ENCODE assay signal across 8 cellular contexts in genomic region chr6:27126815-27127537, GRCh38.
DNase-seq lines count a peak whose midpoint lies in the region; ATAC-seq, FAIRE-seq and TF ChIP-seq lines count a peak whose summit lies in the region.

No MANE protein-coding gene starts in this region.

- H4K5ac ChIP-seq in H1 (ENCODE audit: insufficient read length, low read depth, low read length), result no peak overlapping the region

- DNase-seq in NCI-H82 (lab: John Stamatoyannopoulos, UW) (peak; percentile 90), H1 (ENCODE audit: low read depth in 1 of 2, low spot score in 2 of 2) (peak in 1 of 2 experiments; percentile 83)
- peak; percentile 58 to 64 for DNase-seq in activated CD8-positive, alpha-beta memory T cell treated with anti-CD3 and anti-CD28 coated beads for 1 hour (ENCODE audit: extremely low read depth in 1 of 2, low read depth in 1 of 2)
- peak; percentile 60 to 68 for DNase-seq in stimulated activated CD8-positive, alpha-beta memory T cell treated with anti-CD3 and anti-CD28 coated beads, Interleukin-4, amount 100 ng/mL, for 4 hours (ENCODE audit: low read depth in 2 of 2, low spot score in 1 of 2)

- no peak overlapping the region for H3K14ac ChIP-seq in H1 (ENCODE audit: insufficient read length)

- H3K9me3 ChIP-seq in H1 (ENCODE audit: insufficient read depth in 2 of 2, low read depth in 1 of 2, low read length in 1 of 2) (no peaks in the 10 kb centered on the region), mononuclear cell (ENCODE audit: low read depth, low read length) (no peaks in the 10 kb centered on the region)

- no peak; a peak in 1 of 3 replicates for TF ChIP-seq POLR2A in H1 (IDR thresholded peaks at IDR 0.05; ENCODE audit: control extremely low read depth in 1 of 2, low read depth in 2 of 2, low read length in 2 of 2)

- H3K4me3 ChIP-seq in H1 (ENCODE audit: extremely low read depth in 1 of 4, insufficient read depth in 2 of 4, low read depth in 3 of 4, low read length in 4 of 4) (peak overlapping the region in 3 of 4 experiments; percentile 22 to 57 (median 38); a peak in 5 of 8 replicates), mononuclear cell (ENCODE audit: low read length) (peak overlapping the region; percentile 15)

- H3K4me2 ChIP-seq in H1 (ENCODE audit: insufficient read depth in 1 of 2, low read depth in 2 of 2, low read length in 2 of 2), result peak overlapping the region; percentile 0 to 55; a peak in 2 of 4 replicates

- peak; percentile 65 to 90 (median 84) for TF ChIP-seq CTCF in H1 (IDR thresholded peaks at IDR 0.05; ENCODE audit: control extremely low read depth in 1 of 3, insufficient read depth in 1 of 3, low read depth in 1 of 3, low read length in 3 of 3)

- H3K9ac ChIP-seq in H1 (replicated peaks in 1 of 4; ENCODE audit: extremely low read depth in 1 of 4, low read depth in 3 of 4, low read length in 3 of 4), result no peak overlapping the region

- no peaks in the 10 kb centered on the region for H3K23me2 ChIP-seq in H1 (ENCODE audit: low read depth, low read length)

- H4K20me1 ChIP-seq in H1 (replicated peaks in 1 of 2; ENCODE audit: control insufficient read depth in 1 of 2, insufficient read depth in 2 of 2, low read length in 2 of 2), result no peaks in the 10 kb centered on the region

- peak; percentile 78 to 81 for TF ChIP-seq RAD21 in H1 (IDR thresholded peaks at IDR 0.05 in 1 of 2, conservative IDR thresholded peaks at IDR 0.05 in 1 of 2; ENCODE audit: low read depth in 2 of 2, low read length in 2 of 2)

- FAIRE-seq in A204.1 (lab: Jason Lieb, UNC) (peak; percentile 98), H1 (lab: Jason Lieb, UNC) (peak; percentile 52)

- POLR2A ChIA-PET in H1 (lab: Charles Lee; ENCODE audit: partially characterized antibody), result interaction anchor here (0.5 to 9.6 kb wide), 6 partner anchors 11 to 1004 kb away, joined by 3 to 824 read pairs (median 3); a partner anchor contains a TSS

- H2BK120ac ChIP-seq in H1 (replicated peaks; ENCODE audit: low read depth, low read length), result no peak overlapping the region

- peak; percentile 71 for ATAC-seq in GM18502 (IDR thresholded peaks at IDR 0.05; ENCODE audit: poor library complexity, unreplicated experiment)
- peak; percentile 44 for ATAC-seq in HG03064 (IDR thresholded peaks at IDR 0.05; ENCODE audit: low read depth, unreplicated experiment)

- peaks cover 0 to 7% of the 10 kb centered on the region in 2 experiments; a peak in 1 of 4 replicates for H3K79me2 ChIP-seq in H1 (ENCODE audit: control insufficient read depth in 1 of 2, insufficient read depth in 2 of 2, low read length in 2 of 2)

- no peak overlapping the region for H2BK5ac ChIP-seq in H1 (ENCODE audit: low read depth, low read length)

- H3K27me3 ChIP-seq in H1 (replicated peaks in 1 of 4; ENCODE audit: control insufficient read depth in 3 of 4, extremely low read depth in 1 of 4, insufficient read depth in 3 of 4, low read length in 3 of 4) (no peaks in the 10 kb centered on the region), mononuclear cell (ENCODE audit: insufficient read depth, low read length) (no peaks in the 10 kb centered on the region)

- H2AFZ ChIP-seq in H1 (ENCODE audit: low read length), result no peak overlapping the region

- peaks cover 0 to 2% (median 0%) of the 10 kb centered on the region in 4 experiments; a peak in 1 of 7 replicates for H3K4me1 ChIP-seq in H1 (replicated peaks in 1 of 4; ENCODE audit: control insufficient read depth in 3 of 4, insufficient read depth in 4 of 4, low read length in 3 of 4)
- H3K4me1 ChIP-seq in mononuclear cell (ENCODE audit: insufficient read depth, low read length), result peaks cover 14% of the 10 kb centered on the region

- H3K27ac ChIP-seq in H1 (ENCODE audit: low read depth, low read length), result no peak overlapping the region

- H4K91ac ChIP-seq in H1 (replicated peaks; ENCODE audit: insufficient read length, low read length), result no peak overlapping the region

- 21% methylated on average over 23 of the region's 23 CpGs; no CpG with 5 or more reads in 1 of the 2 experiments for WGBS in H1 (ENCODE audit: extremely low coverage in 1 of 2, insufficient coverage in 1 of 2, insufficient read length in 1 of 2, insufficient replicate concordance in 2 of 2, low coverage in 1 of 2, low lambda C conversion rate in 2 of 2, missing lambda C conversion rate in 1 of 2), 2 experiments

- H3K4ac ChIP-seq in H1 (replicated peaks; ENCODE audit: insufficient read length, low read depth, low read length), result no peak overlapping the region

- H4K8ac ChIP-seq in H1 (ENCODE audit: extremely low read depth, insufficient read depth, low read length), result no peak overlapping the region

- H2AK5ac ChIP-seq in H1 (ENCODE audit: low read depth, low read length), result no peak overlapping the region

- peaks cover 0 to 2% (median 0%) of the 10 kb centered on the region in 4 experiments; a peak in 1 of 8 replicates for H3K36me3 ChIP-seq in H1 (ENCODE audit: control insufficient read depth in 2 of 4, insufficient read depth in 4 of 4, low read length in 3 of 4)

- H3K18ac ChIP-seq in H1 (ENCODE audit: extremely low read depth, low read length), result no peak overlapping the region

- no peak overlapping the region for H2BK20ac ChIP-seq in H1 (ENCODE audit: low read length)

- CTCF ChIA-PET in H1 (lab: Charles Lee; ENCODE audit: partially characterized antibody), result interaction anchor here (0.6 to 2.2 kb wide), 13 partner anchors 8 to 861 kb away, joined by 3 to 7 read pairs (median 4); a partner anchor contains a TSS

- no peak overlapping the region for H3K56ac ChIP-seq in H1 (replicated peaks; ENCODE audit: insufficient read length, low read depth, low read length)

- no peaks in the 10 kb centered on the region for H3K79me1 ChIP-seq in H1 (ENCODE audit: low read depth, low read length)

- TF ChIP-seq EP300 in H1 (IDR thresholded peaks at IDR 0.05; ENCODE audit: borderline replicate concordance in 1 of 2, low read depth in 2 of 2, low read length in 2 of 2), result no peak

- H3K23ac ChIP-seq in H1 (ENCODE audit: insufficient read length), result no peak overlapping the region

- no peak overlapping the region for H2BK12ac ChIP-seq in H1 (ENCODE audit: low read depth, low read length)

- H2BK15ac ChIP-seq in H1 (ENCODE audit: low read length), result no peak overlapping the region

TF ChIP-seq in H1, 55 proteins besides CTCF, POLR2A, EP300 and RAD21:
- 0 out of 2 replicates have a peak, but pooled peaks have one; percentile 8 for TF ChIP-seq JUND (IDR thresholded peaks at IDR 0.05; ENCODE audit: low read length)
- TF ChIP-seq CEBPB (IDR thresholded peaks at IDR 0.05; ENCODE audit: low read depth, low read length), result no peak
- TF ChIP-seq ASH2L (IDR thresholded peaks at IDR 0.05; ENCODE audit: low read length), result peak; percentile 53
- no peak for TF ChIP-seq SAP30 (IDR thresholded peaks at IDR 0.05; ENCODE audit: insufficient read depth, insufficient replicate concordance, low read length)
- peak; percentile 30; the same call in 1 of the 2 replicates for TF ChIP-seq TBP (IDR thresholded peaks at IDR 0.05; ENCODE audit: low read depth, low read length)
- TF ChIP-seq YY1 (IDR thresholded peaks at IDR 0.05; ENCODE audit: low read depth, low read length), result peak; percentile 69; the same call in 1 of the 2 replicates
- no peak for TF ChIP-seq KDM4A (IDR thresholded peaks at IDR 0.05; ENCODE audit: low read depth, low read length, severe bottlenecking)
